In the genomic region with DNA sequence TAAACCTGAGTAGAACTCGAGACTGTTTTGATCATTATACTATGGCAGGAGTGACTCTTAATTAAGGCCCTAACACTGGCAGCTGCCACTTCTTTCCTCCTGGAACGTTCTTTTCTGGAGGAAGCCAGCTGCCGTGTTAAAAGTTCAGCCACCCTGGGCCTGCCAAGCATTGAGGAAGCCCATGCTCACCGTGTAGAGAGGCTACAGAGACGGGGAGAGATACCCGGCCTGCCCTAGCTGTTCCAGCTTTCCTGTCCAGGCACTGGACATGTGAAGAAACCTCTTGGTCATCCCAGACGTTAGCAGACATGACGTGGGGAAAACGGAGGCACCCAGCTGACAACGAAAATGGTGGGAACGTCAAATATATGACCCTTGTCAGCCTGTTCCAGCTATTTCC, we compare ENCODE assay signal across 23 cellular contexts.
"Had no signal": no experiment of that assay in that cellular context is flagged by ENCODE, and none has a peak within 500 bp of the region (broad histone marks: within the 10 kb centered on the region; RNA-seq: fewer than 3 reads in every experiment).

No MANE protein-coding gene starts in this region.

- H3K4me3 Mint-ChIP-seq: activated B cell treated with CpG ODN at 0.5 μM for 24 hours; activated CD4-positive, alpha-beta memory T cell treated with anti-CD3 and anti-CD28 coated beads, Interleukin-2, amount 10 ng/mL, durations not matched to agents 7 days and 5 days; activated naive CD8-positive, alpha-beta T cell treated with anti-CD3 and anti-CD28 coated beads for 36 hours; activated T-helper 17 cell treated with anti-CD3 and anti-CD28 coated beads, Interleukin-2, amount 50 U/mL, for 72 hours; naive B cell; neural crest cell; stimulated activated memory B cell treated with anti-CD40 and anti-IgM and Interleukin-4, amounts not matched to agents 10 μg/mL and 1 μg/mL and 100 μg/mL, for 72 hours had no signal

- H3K36me3 Mint-ChIP-seq: naive B cell; stimulated activated memory B cell treated with anti-CD40 and anti-IgM and Interleukin-4, amounts not matched to agents 10 μg/mL and 1 μg/mL and 100 μg/mL, for 72 hours had no signal

- H3K36me3 ChIP-seq: lower lobe of right lung, prostate gland, right lobe of liver, spleen, upper lobe of left lung had no signal

- DNase-seq: activated B cell treated with CpG ODN at 0.5 μM for 24 hours; activated CD4-positive, alpha-beta memory T cell treated with anti-CD3 and anti-CD28 coated beads, Interleukin-2, amount 10 ng/mL, durations not matched to agents 7 days and 5 days; activated CD4-positive, alpha-beta T cell treated with anti-CD3 and anti-CD28 coated beads for 4 hours; activated naive CD4-positive, alpha-beta T cell; activated naive CD8-positive, alpha-beta T cell treated with anti-CD3 and anti-CD28 coated beads for 36 hours; activated T-cell treated with anti-CD3 and anti-CD28 coated beads, Interleukin-2, amount 50 U/mL, for 1 hour; amniotic stem cell; caudate nucleus; lower lobe of right lung; naive B cell; right lobe of liver; spleen; stimulated activated CD4-positive, alpha-beta T cell treated with anti-CD3 and anti-CD28 coated beads, Interleukin-4, amount 100 ng/mL, for 4 hours; T-helper 1 cell; T-helper 9 cell; testis; upper lobe of left lung had no signal

- H3K27ac ChIP-seq: lower lobe of right lung, prostate gland, right lobe of liver, spleen, testis, upper lobe of left lung had no signal

- H3K27ac Mint-ChIP-seq: activated B cell treated with CpG ODN at 0.5 μM for 24 hours; activated CD4-positive, alpha-beta memory T cell treated with anti-CD3 and anti-CD28 coated beads, Interleukin-2, amount 10 ng/mL, durations not matched to agents 7 days and 5 days; activated naive CD8-positive, alpha-beta T cell treated with anti-CD3 and anti-CD28 coated beads for 36 hours; activated T-helper 17 cell treated with anti-CD3 and anti-CD28 coated beads, Interleukin-2, amount 50 U/mL, for 72 hours; stimulated activated memory B cell treated with anti-CD40 and anti-IgM and Interleukin-4, amounts not matched to agents 10 μg/mL and 1 μg/mL and 100 μg/mL, for 72 hours had no signal

- H3K4me1 ChIP-seq: prostate gland, right lobe of liver had no signal

- H3K4me3 ChIP-seq: lower lobe of right lung, prostate gland, right lobe of liver, spleen, testis, upper lobe of left lung had no signal

- H3K27me3 ChIP-seq: right lobe of liver, spleen, testis, upper lobe of left lung had no signal

- ATAC-seq: activated T-helper 17 cell treated with anti-CD3 and anti-CD28 coated beads, Interleukin-2, amount 50 U/mL, for 72 hours; esophagus mucosa; right lobe of liver; stimulated activated memory B cell treated with anti-CD40 and anti-IgM and Interleukin-4, amounts not matched to agents 10 μg/mL and 1 μg/mL and 100 μg/mL, for 72 hours had no signal

- H3K4me1 Mint-ChIP-seq: activated B cell treated with CpG ODN at 0.5 μM for 24 hours; naive B cell; neural crest cell; stimulated activated memory B cell treated with anti-CD40 and anti-IgM and Interleukin-4, amounts not matched to agents 10 μg/mL and 1 μg/mL and 100 μg/mL, for 72 hours had no signal

- H3K9me3 ChIP-seq: lower lobe of right lung, prostate gland, right lobe of liver, testis, upper lobe of left lung had no signal

- H3K27me3 Mint-ChIP-seq: activated B cell treated with CpG ODN at 0.5 μM for 24 hours; activated CD4-positive, alpha-beta memory T cell treated with anti-CD3 and anti-CD28 coated beads, Interleukin-2, amount 10 ng/mL, durations not matched to agents 7 days and 5 days; activated naive CD8-positive, alpha-beta T cell treated with anti-CD3 and anti-CD28 coated beads for 36 hours; activated T-helper 17 cell treated with anti-CD3 and anti-CD28 coated beads, Interleukin-2, amount 50 U/mL, for 72 hours had no signal

- FAIRE-seq: colon had no signal
